In the genomic region with DNA sequence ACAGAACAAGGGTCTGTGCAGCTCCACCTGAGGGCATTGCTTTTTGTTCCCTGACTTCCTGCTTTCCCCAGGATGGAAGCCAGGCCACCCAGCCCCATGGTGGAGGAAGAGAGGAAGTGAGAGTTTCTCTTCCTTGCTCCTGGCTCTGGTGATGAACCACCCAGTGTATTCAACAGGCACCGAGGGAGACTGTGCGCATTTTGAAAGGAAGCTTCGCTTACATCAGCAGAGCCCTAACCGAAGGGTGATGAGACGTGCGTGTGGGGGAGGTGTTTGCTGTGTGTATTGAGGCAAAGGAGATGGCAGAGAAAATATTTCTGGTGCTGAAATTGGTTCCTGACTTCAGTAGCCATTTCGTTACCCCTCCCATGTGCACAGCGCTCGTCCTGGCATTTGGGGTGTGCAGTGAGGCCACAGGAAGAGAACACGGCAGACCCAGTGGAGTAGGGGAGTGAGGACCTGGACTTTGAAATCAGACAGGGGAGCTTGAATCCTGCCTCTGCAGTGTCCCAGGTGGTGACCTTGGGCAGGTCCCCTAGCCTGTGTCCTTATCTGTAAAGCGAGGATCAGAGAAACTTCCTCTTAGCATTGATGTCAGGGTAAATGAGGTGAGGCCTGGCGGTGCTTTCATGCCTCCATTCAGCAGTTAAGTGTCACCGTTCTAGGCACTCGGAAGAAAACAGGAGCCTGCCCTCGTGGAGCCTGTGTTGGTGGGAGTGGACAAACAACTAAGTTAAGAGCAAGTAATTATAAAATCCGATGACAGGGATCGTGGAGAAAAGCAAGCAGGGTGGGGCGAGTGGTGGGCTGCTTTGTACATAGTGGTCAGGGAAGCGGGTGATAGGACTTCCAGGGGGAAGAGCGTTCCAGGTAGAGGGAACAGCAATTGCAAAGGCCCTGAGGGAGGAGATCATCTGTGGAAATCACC, we compare ENCODE assay signal across 9 cellular contexts. TPM values are rescaled to one million over a fixed set of nuclear protein-coding genes. Genes with fewer than 3 reads are reported as not detected.
DNase-seq lines count a peak whose midpoint lies in the region; ATAC-seq and TF ChIP-seq lines count a peak whose summit lies in the region.
"Had no signal": no experiment of that assay in that cellular context is flagged by ENCODE, and none has a peak within 500 bp of the region (broad histone marks: within the 10 kb centered on the region; RNA-seq: fewer than 3 reads in every experiment).

No MANE protein-coding gene starts in this region.

- H3K36me3 Mint-ChIP-seq in WTC11, result peaks cover 10% of the 10 kb centered on the region

- peak overlapping the region; percentile 86 for H3K27ac Mint-ChIP-seq in WTC11

- in situ Hi-C loops in gastrocnemius medialis (cut with MboI; ENCODE audit: low sequenced_read_pairs in 4 of 4), result no loop called here

- H3K36me3 ChIP-seq in cardiac muscle cell (no peaks in the 10 kb centered on the region), gastrocnemius medialis (no peaks in the 10 kb centered on the region)

- POLR2A ChIA-PET in WTC11 (lab: Charles Lee), result no interaction called here

- H3K4me1 Mint-ChIP-seq in WTC11, result peaks cover 88% of the 10 kb centered on the region

- no peak for TF ChIP-seq POLR2A in gastrocnemius medialis (IDR thresholded peaks at IDR 0.05)

- TF ChIP-seq CTCF in WTC11 (IDR thresholded peaks at IDR 0.05) (no peak), cardiac muscle cell (IDR thresholded peaks at IDR 0.05; ENCODE audit: low read depth, low read length) (no peak), gastrocnemius medialis (IDR thresholded peaks at IDR 0.05 in 4 of 5, conservative IDR thresholded peaks at IDR 0.05 in 1 of 5) (no peak)

- ATAC-seq in WTC11 (peak; percentile 13), gastrocnemius medialis (peak in 1 of 2 donors; percentile 46), HG02571 (IDR thresholded peaks at IDR 0.05; ENCODE audit: unreplicated experiment) (no peak), HG03521 (IDR thresholded peaks at IDR 0.05; ENCODE audit: unreplicated experiment) (no peak), HG03432 (IDR thresholded peaks at IDR 0.05; ENCODE audit: unreplicated experiment) (no peak)

- H3K9me3 ChIP-seq in cardiac muscle cell (ENCODE audit: low read depth), result no peaks in the 10 kb centered on the region
- H3K9me3 ChIP-seq in gastrocnemius medialis, result no peaks in the 10 kb centered on the region

- H3K4me3 Mint-ChIP-seq in WTC11, result no peak overlapping the region

- intact Hi-C loops in gastrocnemius medialis (cut with DNase I; ENCODE audit: low total_unique reads), result no loop called here

- H3K4me1 ChIP-seq in cardiac muscle cell (ENCODE audit: low read depth), result peaks cover 21% of the 10 kb centered on the region
- H3K4me1 ChIP-seq in gastrocnemius medialis, result peaks cover 0 to 3% of the 10 kb centered on the region in 2 donors

- H3K27ac ChIP-seq in cardiac muscle cell (peak overlapping the region; percentile 42), gastrocnemius medialis (peak overlapping the region in 1 of 4 donors; percentile 15)
- H3K27ac ChIP-seq: SK-N-MC had no signal

- H3K4me3 ChIP-seq in cardiac muscle cell (no peak overlapping the region), gastrocnemius medialis (no peak overlapping the region)
- H3K4me3 ChIP-seq: SK-N-MC had no signal

- H3K9me3 Mint-ChIP-seq in WTC11, result no peaks in the 10 kb centered on the region; the same call in 1 of the 2 replicates

- H3K27me3 Mint-ChIP-seq in WTC11 (ENCODE audit: low read depth), result no peaks in the 10 kb centered on the region

- H3K27me3 ChIP-seq in cardiac muscle cell (no peaks in the 10 kb centered on the region), gastrocnemius medialis (no peaks in the 10 kb centered on the region)

- DNase-seq in HT-29 (ENCODE audit: low spot score), result peak; percentile 62
- no peak for DNase-seq in WTC11 (ENCODE audit: low spot score)
- DNase-seq in cardiac muscle cell (ENCODE audit: low read depth in 1 of 2, low spot score in 1 of 2), result peak in 1 of 2 donors; percentile 36
- peak; percentile 25 to 32 for DNase-seq in gastrocnemius medialis
- no peak for DNase-seq in HPDE6-E6E7 (ENCODE audit: extremely low spot score)

- CTCF ChIA-PET in WTC11 (lab: Charles Lee), result interaction anchor here (0.6 to 1.5 kb wide), 5 partner anchors 8 to 130 kb away, joined by 3 to 4 read pairs (median 3); no protein-coding TSS in a partner anchor

TF ChIP-seq in WTC11, 78 proteins besides CTCF, POLR2A, EP300 and RAD21:
- TF ChIP-seq GABPB1 (CRISPR knock-in tag; IDR thresholded peaks at IDR 0.05) (peak; percentile 87), OVOL2 (CRISPR knock-in tag; IDR thresholded peaks at IDR 0.05; ENCODE audit: borderline replicate concordance) (no peak), ZNF219 (CRISPR knock-in tag; IDR thresholded peaks at IDR 0.05; ENCODE audit: borderline replicate concordance) (no peak)
- TF ChIP-seq, protein P1, sequence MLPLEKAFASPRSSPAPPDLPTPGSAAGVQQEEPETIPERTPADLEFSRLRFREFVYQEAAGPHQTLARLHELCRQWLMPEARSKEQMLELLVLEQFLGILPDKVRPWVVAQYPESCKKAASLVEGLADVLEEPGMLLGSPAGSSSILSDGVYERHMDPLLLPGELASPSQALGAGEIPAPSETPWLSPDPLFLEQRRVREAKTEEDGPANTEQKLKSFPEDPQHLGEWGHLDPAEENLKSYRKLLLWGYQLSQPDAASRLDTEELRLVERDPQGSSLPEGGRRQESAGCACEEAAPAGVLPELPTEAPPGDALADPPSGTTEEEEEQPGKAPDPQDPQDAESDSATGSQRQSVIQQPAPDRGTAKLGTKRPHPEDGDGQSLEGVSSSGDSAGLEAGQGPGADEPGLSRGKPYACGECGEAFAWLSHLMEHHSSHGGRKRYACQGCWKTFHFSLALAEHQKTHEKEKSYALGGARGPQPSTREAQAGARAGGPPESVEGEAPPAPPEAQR (CRISPR knock-in tag; IDR thresholded peaks at IDR 0.05), result no peak
TF ChIP-seq in WTC11: peak in this region for 1.

RNA-seq across cellular contexts. Expression of a gene that starts 7.4 kb away (rescaled TPM):
- 17.3 and 24.7 TPM in 2 replicates for total RNA-seq in HT-29 (2014; rRNA removed; shearing (Covaris generic))
- total RNA-seq in WTC11 (2021) (57.0 to 63.7 TPM (median 59.6 TPM) in 3 replicates), cardiac muscle cell (16.6 and 22.2 TPM in 2 replicates), gastrocnemius medialis (1 to 10 TPM in 3 of 4 donors, under 1 TPM in 1; 0.90 to 5.1 (median 2.7) TPM)
- polyA plus RNA-seq in cardiac muscle cell, result 1.6 and 1.8 TPM in 2 replicates

Comparison
In these comparisons a context has a peak if more than half of its experiments do, and no peak if none do; other contexts are left out.
1. DNase-seq: peak in HT-29 (single experiment) and gastrocnemius medialis (2 of 2); none in WTC11 (single experiment) and HPDE6-E6E7 (single experiment).